15 cellular contexts compared by ENCODE assay signal in genomic region chr13:33497146-33497845, GRCh38.
A peak's percentile ranks its signal among the peaks of the same experiment; 100 is the strongest.
DNase-seq lines count a peak whose midpoint lies in the region; ATAC-seq and TF ChIP-seq lines count a peak whose summit lies in the region.
"Had no signal": no experiment of that assay in that cellular context is flagged by ENCODE, and none has a peak within 500 bp of the region (broad histone marks: within the 10 kb centered on the region; RNA-seq: fewer than 3 reads in every experiment).

No MANE protein-coding gene starts in this region.

- ATAC-seq in HG02759 (IDR thresholded peaks at IDR 0.05; ENCODE audit: unreplicated experiment), result no peak
- ATAC-seq: stimulated activated naive B cell treated with anti-CD40 and anti-IgM and Interleukin-4, amounts not matched to agents 10 μg/mL and 1 μg/mL and 100 μg/mL, for 72 hours had no signal

- no peak overlapping the region for H3K23ac ChIP-seq in mesenchymal stem cell (ENCODE audit: low read length in 2 of 2)

- no peak overlapping the region for H4K8ac ChIP-seq in mesenchymal stem cell (ENCODE audit: low read length)

- peak overlapping the region; percentile 63 for H2AFZ ChIP-seq in ACC112 (ENCODE audit: low read length, unreplicated experiment)
- H2AFZ ChIP-seq in mesenchymal stem cell (ENCODE audit: low read depth, low read length), result no peak overlapping the region
- H2AFZ ChIP-seq: parathyroid adenoma had no signal

- no peak overlapping the region for H3K4ac ChIP-seq in mesenchymal stem cell (ENCODE audit: low read depth in 1 of 2, low read length in 2 of 2)

- no peak overlapping the region for H2AK5ac ChIP-seq in mesenchymal stem cell (ENCODE audit: low read length, severe bottlenecking)

- H2BK120ac ChIP-seq in mesenchymal stem cell (ENCODE audit: low read depth, low read length), result no peak overlapping the region

- no peaks in the 10 kb centered on the region for H3K79me1 ChIP-seq in mesenchymal stem cell (replicated peaks; ENCODE audit: low read length, poor library complexity, severe bottlenecking)

- H3K36me3 ChIP-seq in ACC112 (ENCODE audit: insufficient read depth, low read length), result no peaks in the 10 kb centered on the region
- no peaks in the 10 kb centered on the region for H3K36me3 ChIP-seq in mesenchymal stem cell (ENCODE audit: control insufficient read depth in 1 of 2, insufficient read depth in 2 of 2, low read depth in 1 of 2, low read length in 2 of 2)

- peak; percentile 60 for DNase-seq in M059J (ENCODE audit: low read depth)
- DNase-seq in coronary artery (ENCODE audit: low spot score), result no peak
- peak; percentile 75 for DNase-seq in mesenchymal stem cell
- no peak for DNase-seq in GM20000 (ENCODE audit: low spot score)
- DNase-seq in activated CD4-positive, alpha-beta T cell treated with anti-CD3 and anti-CD28 coated beads for 4 hours, result no peak
- DNase-seq in activated CD4-positive, alpha-beta T cell treated with anti-CD3 and anti-CD28 coated beads, Interleukin-2, amount 50 U/mL, for 1 hour, result no peak
- DNase-seq: activated CD4-positive, alpha-beta T cell treated with anti-CD3 and anti-CD28 coated beads, Interleukin-2, amount 50 U/mL, for 48 hours; activated T-cell treated with anti-CD3 and anti-CD28 coated beads, Interleukin-2, amount 50 U/mL, for 72 hours; Caco-2; KBM-7; NCI-H510A; stimulated activated naive B cell treated with anti-CD40 and anti-IgM and Interleukin-4, amounts not matched to agents 10 μg/mL and 1 μg/mL and 100 μg/mL, for 72 hours had no signal

- no peaks in the 10 kb centered on the region for H3K9me3 ChIP-seq in mesenchymal stem cell (ENCODE audit: control insufficient read depth, low read length)
- H3K9me3 ChIP-seq: Caco-2 had no signal

- H3K27me3 ChIP-seq in ACC112 (ENCODE audit: insufficient read depth, low read length), result no peaks in the 10 kb centered on the region
- H3K27me3 ChIP-seq in mesenchymal stem cell (ENCODE audit: control insufficient read depth in 1 of 2, insufficient read depth in 1 of 2, low read length in 2 of 2), result no peaks in the 10 kb centered on the region

- no peak overlapping the region for H2BK12ac ChIP-seq in mesenchymal stem cell (ENCODE audit: low read length in 2 of 2)

- H2BK15ac ChIP-seq in mesenchymal stem cell (ENCODE audit: low read depth, poor library complexity, severe bottlenecking), result no peak overlapping the region

- no peak overlapping the region for H3K18ac ChIP-seq in mesenchymal stem cell (ENCODE audit: low read depth in 1 of 2, low read length in 2 of 2)

- no peak overlapping the region for H3K4me2 ChIP-seq in mesenchymal stem cell (ENCODE audit: low read length, poor library complexity, severe bottlenecking)

- 37% methylated on average over 3 of the region's 4 CpGs for WGBS in mesenchymal stem cell

- no peak overlapping the region for H2BK5ac ChIP-seq in mesenchymal stem cell (ENCODE audit: low read depth, low read length, poor library complexity, severe bottlenecking)

- no peak overlapping the region for H4K91ac ChIP-seq in mesenchymal stem cell (ENCODE audit: low read length)

- H3K27ac ChIP-seq in ACC112 (ENCODE audit: low read depth, low read length) (peak overlapping the region; percentile 86), coronary artery (peak overlapping the region; percentile 60 to 70), mesenchymal stem cell (ENCODE audit: low read length, poor library complexity, severe bottlenecking) (no peak overlapping the region)
- H3K27ac ChIP-seq: parathyroid adenoma had no signal

- H3K9ac ChIP-seq in mesenchymal stem cell (ENCODE audit: low read length), result no peak overlapping the region
- H3K9ac ChIP-seq: parathyroid adenoma had no signal

- TF ChIP-seq CTCF in coronary artery (IDR thresholded peaks at IDR 0.05) (no peak), GM20000 (IDR thresholded peaks at IDR 0.05; ENCODE audit: extremely low read depth, missing control alignments) (no peak)

- H3K4me3 ChIP-seq in ACC112 (ENCODE audit: low read depth, low read length) (peak overlapping the region; percentile 41; the same call in 1 of the 2 replicates), coronary artery (no peak overlapping the region), mesenchymal stem cell (ENCODE audit: insufficient read depth in 1 of 2, low read depth in 1 of 2, low read length in 2 of 2) (no peak overlapping the region)

- no peak overlapping the region for H3K14ac ChIP-seq in mesenchymal stem cell (ENCODE audit: low read length in 2 of 2)

- peaks cover 40% of the 10 kb centered on the region for H3K4me1 ChIP-seq in ACC112 (ENCODE audit: control insufficient read depth, insufficient read depth, low read length, unreplicated experiment)
- no peaks in the 10 kb centered on the region for H3K4me1 ChIP-seq in mesenchymal stem cell (ENCODE audit: control insufficient read depth, insufficient read depth, low read depth, low read length)
- H3K4me1 ChIP-seq: parathyroid adenoma had no signal

- no peaks in the 10 kb centered on the region for H3K79me2 ChIP-seq in ACC112 (ENCODE audit: control insufficient read depth, insufficient read depth, low read length, unreplicated experiment)
- H3K79me2 ChIP-seq: parathyroid adenoma had no signal

Comparison
In these comparisons a context has a peak if more than half of its experiments do, and no peak if none do; other contexts are left out.
1. DNase-seq: peak in M059J (single experiment) and mesenchymal stem cell (single experiment); none in coronary artery (single experiment), GM20000 (single experiment), activated CD4-positive, alpha-beta T cell treated with anti-CD3 and anti-CD28 coated beads for 4 hours (0 of 2) and activated CD4-positive, alpha-beta T cell treated with anti-CD3 and anti-CD28 coated beads, Interleukin-2, amount 50 U/mL, for 1 hour (single experiment).